In genomic region chr18:53909668-53910067, GRCh38 we compare ENCODE assay signal across 10 cellular contexts.
DNase-seq lines count a peak whose midpoint lies in the region; ATAC-seq, FAIRE-seq and TF ChIP-seq lines count a peak whose summit lies in the region.
"Had no signal": no experiment of that assay in that cellular context is flagged by ENCODE, and none has a peak within 500 bp of the region (broad histone marks: within the 10 kb centered on the region; RNA-seq: fewer than 3 reads in every experiment).

No MANE protein-coding gene starts in this region.

- no peaks in the 10 kb centered on the region for H3K27me3 ChIP-seq in HL-60 (ENCODE audit: insufficient read depth, poor library complexity, severe bottlenecking)

- peaks cover 3% of the 10 kb centered on the region for H3K27me3 Mint-ChIP-seq in activated naive CD8-positive, alpha-beta T cell treated with anti-CD3 and anti-CD28 coated beads, Interleukin-2, amount 50 U/mL, for 24 hours
- no peaks in the 10 kb centered on the region for H3K27me3 Mint-ChIP-seq in activated naive CD8-positive, alpha-beta T cell treated with anti-CD3 and anti-CD28 coated beads for 36 hours
- H3K27me3 Mint-ChIP-seq in activated CD8-positive, alpha-beta T cell treated with anti-CD3 and anti-CD28 coated beads for 36 hours: peaks cover 2% of the 10 kb centered on the region

- no peak overlapping the region for H3K4me3 Mint-ChIP-seq in activated naive CD8-positive, alpha-beta T cell treated with anti-CD3 and anti-CD28 coated beads, Interleukin-2, amount 50 U/mL, for 24 hours
- H3K4me3 Mint-ChIP-seq in activated naive CD8-positive, alpha-beta T cell treated with anti-CD3 and anti-CD28 coated beads for 36 hours: no peak overlapping the region
- no peak overlapping the region for H3K4me3 Mint-ChIP-seq in activated CD8-positive, alpha-beta T cell treated with anti-CD3 and anti-CD28 coated beads for 36 hours

- CTCF ChIA-PET in activated CD8-positive, alpha-beta T cell treated with anti-CD3 and anti-CD28 coated beads for 36 hours (lab: Charles Lee): interaction anchor here (0.5 to 4.7 kb wide), 5 partner anchors 23 to 210 kb away, joined by 3 to 27 read pairs (median 3); no protein-coding TSS in a partner anchor

- H3K36me3 Mint-ChIP-seq in activated naive CD8-positive, alpha-beta T cell treated with anti-CD3 and anti-CD28 coated beads, Interleukin-2, amount 50 U/mL, for 24 hours (ENCODE audit: low read depth): no peaks in the 10 kb centered on the region
- no peaks in the 10 kb centered on the region for H3K36me3 Mint-ChIP-seq in activated naive CD8-positive, alpha-beta T cell treated with anti-CD3 and anti-CD28 coated beads for 36 hours
- no peaks in the 10 kb centered on the region for H3K36me3 Mint-ChIP-seq in activated CD8-positive, alpha-beta T cell treated with anti-CD3 and anti-CD28 coated beads for 36 hours (ENCODE audit: low read depth)

- TF ChIP-seq CTCF in HL-60 (IDR thresholded peaks at IDR 0.05; ENCODE audit: insufficient read depth, low read length): no peak
- peak; percentile 60 for TF ChIP-seq CTCF in activated CD8-positive, alpha-beta T cell treated with anti-CD3 and anti-CD28 coated beads for 36 hours (IDR thresholded peaks at IDR 0.05)

- intact Hi-C loops in activated CD8-positive, alpha-beta T cell treated with anti-CD3 and anti-CD28 coated beads for 36 hours (cut with micrococcal nuclease): loop anchor here (5.0 kb wide), 1 partner anchor 208 kb away; no protein-coding TSS in a partner anchor

- DNase-seq in activated naive CD8-positive, alpha-beta T cell treated with anti-CD3 and anti-CD28 coated beads, Interleukin-2, amount 50 U/mL, for 24 hours: peak; percentile 18
- no peak for DNase-seq in activated naive CD8-positive, alpha-beta T cell treated with anti-CD3 and anti-CD28 coated beads for 36 hours
- DNase-seq in HL-60 (ENCODE audit: low read depth in 1 of 2, low spot score in 1 of 2) (peak; percentile 3 to 48), renal cortical epithelial cell (ENCODE audit: low read depth) (peak; percentile 33), cerebellum (ENCODE audit: low spot score) (no peak), frontal cortex (ENCODE audit: low spot score in 2 of 2) (no peak)
- DNase-seq in activated CD8-positive, alpha-beta T cell treated with anti-CD3 and anti-CD28 coated beads for 36 hours: peak; percentile 49

- H3K9me3 Mint-ChIP-seq in activated naive CD8-positive, alpha-beta T cell treated with anti-CD3 and anti-CD28 coated beads, Interleukin-2, amount 50 U/mL, for 24 hours: no peaks in the 10 kb centered on the region
- no peaks in the 10 kb centered on the region for H3K9me3 Mint-ChIP-seq in activated naive CD8-positive, alpha-beta T cell treated with anti-CD3 and anti-CD28 coated beads for 36 hours
- no peaks in the 10 kb centered on the region for H3K9me3 Mint-ChIP-seq in activated CD8-positive, alpha-beta T cell treated with anti-CD3 and anti-CD28 coated beads for 36 hours

- no peak overlapping the region for H3K27ac Mint-ChIP-seq in activated naive CD8-positive, alpha-beta T cell treated with anti-CD3 and anti-CD28 coated beads, Interleukin-2, amount 50 U/mL, for 24 hours
- H3K27ac Mint-ChIP-seq in activated naive CD8-positive, alpha-beta T cell treated with anti-CD3 and anti-CD28 coated beads for 36 hours: no peak overlapping the region
- H3K27ac Mint-ChIP-seq in activated CD8-positive, alpha-beta T cell treated with anti-CD3 and anti-CD28 coated beads for 36 hours: no peak overlapping the region

- no peak for FAIRE-seq in frontal cortex (lab: Jason Lieb, UNC)

- POLR2A ChIA-PET in activated CD8-positive, alpha-beta T cell treated with anti-CD3 and anti-CD28 coated beads for 36 hours (lab: Charles Lee): no interaction called here

- H3K4me3 ChIP-seq in HL-60 (replicated peaks; ENCODE audit: insufficient read depth, low read length): no peak overlapping the region

- H3K4me1 Mint-ChIP-seq in activated naive CD8-positive, alpha-beta T cell treated with anti-CD3 and anti-CD28 coated beads, Interleukin-2, amount 50 U/mL, for 24 hours: no peaks in the 10 kb centered on the region
- no peaks in the 10 kb centered on the region for H3K4me1 Mint-ChIP-seq in activated naive CD8-positive, alpha-beta T cell treated with anti-CD3 and anti-CD28 coated beads for 36 hours
- no peaks in the 10 kb centered on the region for H3K4me1 Mint-ChIP-seq in activated CD8-positive, alpha-beta T cell treated with anti-CD3 and anti-CD28 coated beads for 36 hours (ENCODE audit: low read depth)

- ATAC-seq in activated naive CD8-positive, alpha-beta T cell treated with anti-CD3 and anti-CD28 coated beads, Interleukin-2, amount 50 U/mL, for 24 hours: no peak
- ATAC-seq in activated CD8-positive, alpha-beta T cell treated with anti-CD3 and anti-CD28 coated beads for 36 hours: no peak
- ATAC-seq in HG03571 (IDR thresholded peaks at IDR 0.05; ENCODE audit: unreplicated experiment): no peak
- ATAC-seq: left colon had no signal

- H3K27ac ChIP-seq in HL-60 (replicated peaks): no peak overlapping the region
- H3K27ac ChIP-seq: VCaP had no signal

Comparison
In these comparisons a context has a peak if more than half of its experiments do, and no peak if none do; other contexts are left out.
1. DNase-seq: peak in activated naive CD8-positive, alpha-beta T cell treated with anti-CD3 and anti-CD28 coated beads, Interleukin-2, amount 50 U/mL, for 24 hours (single experiment), HL-60 (2 of 2), activated CD8-positive, alpha-beta T cell treated with anti-CD3 and anti-CD28 coated beads for 36 hours (single experiment) and renal cortical epithelial cell (single experiment); none in activated naive CD8-positive, alpha-beta T cell treated with anti-CD3 and anti-CD28 coated beads for 36 hours (single experiment), cerebellum (single experiment) and frontal cortex (0 of 2).